Comparison of ENCODE assay signal across 8 cellular contexts in genomic region chr10:119516381-119517234, GRCh38. TPM values are rescaled to one million over a fixed set of nuclear protein-coding genes. Genes with fewer than 3 reads are reported as not detected.
A peak's percentile ranks its signal among the peaks of the same experiment; 100 is the strongest.
DNase-seq lines count a peak whose midpoint lies in the region; ATAC-seq, FAIRE-seq and TF ChIP-seq lines count a peak whose summit lies in the region.

No MANE protein-coding gene starts in this region.

- TF ChIP-seq EP300 in HepG2 (IDR thresholded peaks at IDR 0.05; ENCODE audit: low read depth in 2 of 2, low read length in 2 of 2) (no peak), HepG2 (CRISPR knock-in tag; IDR thresholded peaks at IDR 0.05; ENCODE audit: borderline replicate concordance) (no peak), stomach (IDR thresholded peaks at IDR 0.05) (no peak)

- H4K20me1 ChIP-seq in HepG2 (ENCODE audit: insufficient read depth, low read length), result no peaks in the 10 kb centered on the region

- H3K4me3 Mint-ChIP-seq in activated T-cell treated with anti-CD3 and anti-CD28 coated beads, Interleukin-2, amount 50 U/mL, for 72 hours, result peak overlapping the region; percentile 54 to 74

- peaks cover 21% of the 10 kb centered on the region for H3K4me1 ChIP-seq in HepG2 (ENCODE audit: insufficient read depth, low read length)
- peaks cover 4 to 33% (median 11%) of the 10 kb centered on the region in 4 donors for H3K4me1 ChIP-seq in stomach

- H3K36me3 ChIP-seq in HepG2 (replicated peaks in 1 of 2; ENCODE audit: control insufficient read depth in 1 of 2, insufficient read depth in 2 of 2, low read length in 2 of 2) (no peaks in the 10 kb centered on the region), stomach (peaks cover 0 to 48% (median 38%) of the 10 kb centered on the region in 4 donors)

- H3K9ac ChIP-seq in HepG2 (ENCODE audit: insufficient read depth, low read depth, low read length), result no peak overlapping the region

- no peak overlapping the region for H3K4me2 ChIP-seq in HepG2 (ENCODE audit: low read depth, low read length)

- CTCF ChIA-PET in HepG2 (lab: Yijun Ruan, JAX; ENCODE audit: low intra/inter-chr PET ratio, low total read pairs), result no interaction called here

- H3K27me3 Mint-ChIP-seq in activated T-cell treated with anti-CD3 and anti-CD28 coated beads, Interleukin-2, amount 50 U/mL, for 72 hours (ENCODE audit: low read depth), result no peaks in the 10 kb centered on the region

- H3K79me2 ChIP-seq in HepG2 (ENCODE audit: insufficient read depth, low read length), result no peaks in the 10 kb centered on the region

- H3K9me3 ChIP-seq in HepG2 (ENCODE audit: low read length) (no peaks in the 10 kb centered on the region), stomach (no peaks in the 10 kb centered on the region)

- H3K27me3 ChIP-seq in HepG2 (ENCODE audit: control insufficient read depth in 1 of 2, insufficient read depth in 2 of 2, low read length in 2 of 2) (no peaks in the 10 kb centered on the region), stomach (no peaks in the 10 kb centered on the region)

- TF ChIP-seq POLR2A in GM18505 (IDR thresholded peaks at IDR 0.05; ENCODE audit: borderline replicate concordance, extremely low read depth, insufficient read depth, insufficient read length) (peak; percentile 42), HepG2 (IDR thresholded peaks at IDR 0.05; ENCODE audit: insufficient read depth in 1 of 2, low read depth in 2 of 2, low read length in 2 of 2) (no peak), stomach (IDR thresholded peaks at IDR 0.05) (no peak)

- peaks cover 68% of the 10 kb centered on the region for H3K4me1 Mint-ChIP-seq in activated T-cell treated with anti-CD3 and anti-CD28 coated beads, Interleukin-2, amount 50 U/mL, for 72 hours (ENCODE audit: low read depth)

- POLR2A ChIA-PET in HepG2 (lab: Yijun Ruan, JAX), result no interaction called here

- H2AFZ ChIP-seq in HepG2 (ENCODE audit: low read length), result no peak overlapping the region

- in situ Hi-C loops in HepG2 (cut with HindIII; ENCODE audit: extremely low pct_ligation_motif_present, low pct_unique_long_range_greater_than_20kb), result no loop called here

- ATAC-seq in GM18505 (IDR thresholded peaks at IDR 0.05; ENCODE audit: unreplicated experiment), result peak; percentile 71
- peak; percentile 78 for ATAC-seq in HG02678 (IDR thresholded peaks at IDR 0.05; ENCODE audit: unreplicated experiment)
- peak; percentile 78 to 81 for ATAC-seq in activated T-cell treated with anti-CD3 and anti-CD28 coated beads, Interleukin-2, amount 50 U/mL, for 72 hours (replicated peaks in 1 of 2)
- peak; percentile 39 for ATAC-seq in HepG2

- H3K4me3 ChIP-seq in HepG2 (replicated peaks in 1 of 3; ENCODE audit: insufficient read depth in 1 of 3, low read depth in 2 of 3, low read length in 3 of 3) (no peak overlapping the region), stomach (no peak overlapping the region)

- no peak for FAIRE-seq in HepG2 (lab: Jason Lieb, UNC)

- peaks cover 3 to 33% of the 10 kb centered on the region in 2 donors for H3K36me3 Mint-ChIP-seq in activated T-cell treated with anti-CD3 and anti-CD28 coated beads, Interleukin-2, amount 50 U/mL, for 72 hours (ENCODE audit: insufficient read depth in 2 of 2)

- no peaks in the 10 kb centered on the region for H3K9me3 Mint-ChIP-seq in activated T-cell treated with anti-CD3 and anti-CD28 coated beads, Interleukin-2, amount 50 U/mL, for 72 hours

- TF ChIP-seq CTCF in HepG2 (CRISPR knock-in tag; IDR thresholded peaks at IDR 0.05) (no peak), stomach (IDR thresholded peaks at IDR 0.05) (no peak)

- intact Hi-C loops in HepG2 (cut with micrococcal nuclease; ENCODE audit: unreplicated experiment) (no loop called here), stomach (cut with DNase I; ENCODE audit: low total_unique reads) (no loop called here)

- H3K27ac ChIP-seq in HepG2 (ENCODE audit: extremely low read length, insufficient read depth, low read length) (no peak overlapping the region), stomach (peak overlapping the region in 4 of 5 donors; percentile 47 to 75 (median 66))

- peak; percentile 89 to 91 for DNase-seq in NOMO-1 (lab: John Stamatoyannopoulos, UW; ENCODE audit: unreplicated experiment in 2 of 2)
- DNase-seq in activated T-cell treated with anti-CD3 and anti-CD28 coated beads, Interleukin-2, amount 50 U/mL, for 72 hours, result peak; percentile 64 to 76
- DNase-seq in HepG2 (ENCODE audit: low spot score), result no peak
- DNase-seq in stomach, result peak; percentile 30
- no peak for DNase-seq in NCI-H187 treated with DMSO at 0.1 percent for 48 hours (lab: John Stamatoyannopoulos, UW)
- DNase-seq in NCI-H1930 (lab: John Stamatoyannopoulos, UW), result no peak

- no peak for TF ChIP-seq RAD21 in HepG2 (CRISPR knock-in tag; IDR thresholded peaks at IDR 0.05)

- BruUV-seq in HepG2 (replicated peaks; lab: Mats Ljungman, UMichigan), result no TSS peak

- peak overlapping the region; percentile 83 for H3K27ac Mint-ChIP-seq in activated T-cell treated with anti-CD3 and anti-CD28 coated beads, Interleukin-2, amount 50 U/mL, for 72 hours

- WGBS in HepG2 (ENCODE audit: low lambda C conversion rate), result 85% methylated on average over 18 of the region's 21 CpGs
- WGBS in stomach, 5 donors, result 47 to 64% (median 50%) methylated on average over 16 to 21 of the region's 21 CpGs

TF ChIP-seq in HepG2, 621 proteins besides CTCF, POLR2A, EP300 and RAD21 (continues in another document):
- TF ChIP-seq RFXAP (CRISPR knock-in tag; IDR thresholded peaks at IDR 0.05; ENCODE audit: borderline replicate concordance) (no peak), KDM4B (CRISPR knock-in tag; IDR thresholded peaks at IDR 0.05) (no peak), TBX3 (IDR thresholded peaks at IDR 0.05; ENCODE audit: borderline replicate concordance) (no peak), ZNF775 (CRISPR knock-in tag; IDR thresholded peaks at IDR 0.05; ENCODE audit: borderline replicate concordance) (no peak), DNMT1 (CRISPR knock-in tag; IDR thresholded peaks at IDR 0.05) (no peak), MTERF4 (CRISPR knock-in tag; IDR thresholded peaks at IDR 0.05) (no peak), ZBTB34 (CRISPR knock-in tag; IDR thresholded peaks at IDR 0.05) (no peak), ZNF546 (CRISPR knock-in tag; conservative IDR thresholded peaks at IDR 0.05) (no peak), SOX13 (IDR thresholded peaks at IDR 0.05) (no peak), SOX13 (CRISPR knock-in tag; conservative IDR thresholded peaks at IDR 0.05 in 1 of 2, IDR thresholded peaks at IDR 0.05 in 1 of 2) (no peak), ZNF34 (CRISPR knock-in tag; IDR thresholded peaks at IDR 0.05; ENCODE audit: borderline replicate concordance) (no peak), ZNF703 (CRISPR knock-in tag; IDR thresholded peaks at IDR 0.05; ENCODE audit: borderline replicate concordance) (no peak), ZBTB7B (CRISPR knock-in tag; IDR thresholded peaks at IDR 0.05) (no peak), ZMYM2 (CRISPR knock-in tag; IDR thresholded peaks at IDR 0.05) (no peak), ZSCAN30 (CRISPR knock-in tag; IDR thresholded peaks at IDR 0.05) (no peak), ZBTB38 (CRISPR knock-in tag; IDR thresholded peaks at IDR 0.05) (no peak)

RNA-seq across cellular contexts. Expression of gene RGS10, which starts 25.9 kb away (rescaled TPM):
- 100 to 1,000 TPM; 161 to 208 TPM for total RNA-seq in activated T-cell treated with anti-CD3 and anti-CD28 coated beads, Interleukin-2, amount 50 U/mL, for 72 hours
- total RNA-seq in HepG2 (2016; rRNA removed; fragmentation: Illumina TruSeq; extraction: Trizol) (1.1 and 1.7 TPM in 2 replicates), stomach (100 to 1,000 TPM in 1 of 5 donors, 10 to 100 TPM in 3, not detected in 1; 12.3 to 177 (median 29.1) TPM)
- total RNA-seq in HepG2 (2016; cell fraction: cytosol; rRNA removed; fragmentation: Illumina TruSeq; extraction: Trizol; ENCODE audit: low read depth), result 2.3 and 4.0 TPM in 2 replicates
- total RNA-seq in HepG2 (2016; cell fraction: insoluble cytoplasmic fraction; rRNA removed; fragmentation: Illumina TruSeq; extraction: Trizol), result 1.3 and 2.0 TPM in 2 replicates
- 2.3 and 2.4 TPM in 2 replicates for total RNA-seq in HepG2 (2016; cell fraction: membrane; rRNA removed; fragmentation: Illumina TruSeq; extraction: Trizol)
- total RNA-seq in HepG2 (2016; cell fraction: nucleus; rRNA removed; fragmentation: Illumina TruSeq; extraction: Trizol), result 0.78 and 1.1 TPM in 2 replicates
- polyA plus RNA-seq in HepG2 (2011; rRNA removed) (4.1 and 5.1 TPM in 2 replicates), stomach (100 to 1,000 TPM in 1 of 3 donors, 10 to 100 TPM in 2; 47.7 to 128 (median 60.8) TPM)
- 2.9 and 4.0 TPM in 2 replicates for polyA plus RNA-seq in HepG2 (2011; cell fraction: cytosol; rRNA removed)
- 1.2 and 1.3 TPM in 2 replicates for polyA plus RNA-seq in HepG2 (2011; cell fraction: nucleus; rRNA removed)
- polyA plus RNA-seq in HepG2 (2012), result 1.4 and 3.1 TPM in 2 replicates
- polyA plus RNA-seq in HepG2 (2016; cell fraction: cytosol; fragmentation: Illumina TruSeq; extraction: Trizol; ENCODE audit: low read depth), result 3.3 and 5.1 TPM in 2 replicates
- polyA plus RNA-seq in HepG2 (2016; cell fraction: insoluble cytoplasmic fraction; fragmentation: Illumina TruSeq; extraction: Trizol; ENCODE audit: low read depth), result 2.4 and 3.6 TPM in 2 replicates
- polyA plus RNA-seq in HepG2 (2016; cell fraction: membrane; fragmentation: Illumina TruSeq; extraction: Trizol; ENCODE audit: low read depth), result 3.3 TPM in 2 replicates
- polyA plus RNA-seq in HepG2 (2016; cell fraction: nucleus; fragmentation: Illumina TruSeq; extraction: Trizol; ENCODE audit: insufficient read depth, low read depth), result 0.67 and 1.8 TPM in 2 replicates
- polyA minus RNA-seq in HepG2 (2011; rRNA and poly(A)+ RNA removed; ENCODE audit: low replicate concordance), result 1.3 and 2.3 TPM in 2 replicates
- 1.3 and 2.1 TPM in 2 replicates for polyA minus RNA-seq in HepG2 (2011; cell fraction: cytosol; rRNA and poly(A)+ RNA removed)
- 0.99 and 1.8 TPM in 2 replicates for polyA minus RNA-seq in HepG2 (2011; cell fraction: nucleus; rRNA and poly(A)+ RNA removed)

Comparison
In these comparisons a context has a peak if more than half of its experiments do, and no peak if none do; other contexts are left out.
1. DNase-seq: peak in NOMO-1 (2 of 2), activated T-cell treated with anti-CD3 and anti-CD28 coated beads, Interleukin-2, amount 50 U/mL, for 72 hours (2 of 2) and stomach (single experiment); none in HepG2 (single experiment), NCI-H187 treated with DMSO at 0.1 percent for 48 hours (single experiment) and NCI-H1930 (0 of 2).
2. Peak in every context shown above with its lines, with median percentiles within 50 percentile points of each other: ATAC-seq.